In the genomic region with DNA sequence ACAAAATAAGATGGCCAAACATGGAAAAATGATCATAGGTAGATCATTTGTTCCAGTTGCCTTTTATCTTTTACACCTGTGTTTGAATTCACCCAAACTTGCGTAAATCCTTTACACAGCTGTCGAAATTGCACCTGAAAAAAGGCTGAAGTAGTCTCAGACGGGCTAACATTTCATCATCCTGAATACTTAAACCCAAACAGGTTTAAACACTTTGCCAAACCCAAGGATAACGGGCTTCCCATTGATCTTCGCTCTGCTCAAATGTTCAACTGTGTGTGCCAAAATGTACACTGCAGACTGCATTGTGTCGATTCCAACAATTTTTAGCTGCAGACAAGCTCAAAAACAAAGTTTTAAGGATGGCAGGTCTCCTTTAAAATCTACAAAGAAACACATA, we compare ENCODE assay signal across 25 cellular contexts.
A peak's percentile ranks its signal among the peaks of the same experiment; 100 is the strongest.
DNase-seq lines count a peak whose midpoint lies in the region; ATAC-seq, FAIRE-seq and TF ChIP-seq lines count a peak whose summit lies in the region.
"Had no signal": no experiment of that assay in that cellular context is flagged by ENCODE, and none has a peak within 500 bp of the region (broad histone marks: within the 10 kb centered on the region; RNA-seq: fewer than 3 reads in every experiment).

No MANE protein-coding gene starts in this region.

- H3K36me3 ChIP-seq in HepG2 (replicated peaks in 1 of 2; ENCODE audit: control insufficient read depth in 1 of 2, insufficient read depth in 2 of 2, low read length in 2 of 2) (no peaks in the 10 kb centered on the region), right lobe of liver (no peaks in the 10 kb centered on the region), upper lobe of right lung (no peaks in the 10 kb centered on the region)
- H3K36me3 ChIP-seq: BE2C; BLaER1 treated with 17β-estradiol and CSF1 and Interleukin-3, amounts not matched to agents 10 nM and 100 nM had no signal

- DNase-seq in HepG2 (ENCODE audit: low spot score) (peak; percentile 67), right lobe of liver (no peak), WTC11 (ENCODE audit: low spot score) (no peak), upper lobe of right lung (no peak), KG1 (lab: John Stamatoyannopoulos, UW) (no peak), GM12891 (ENCODE audit: insufficient read length, low spot score) (no peak)
- DNase-seq: 8988T; ACHN; AML-193; BE2C; Calu3; CD4-positive, alpha-beta T cell; CD8-positive, alpha-beta memory T cell; DMS79; EL; GDM1; H7; HCEC 1CT had no signal

- H3K27me3 Mint-ChIP-seq in WTC11 (ENCODE audit: low read depth), result no peaks in the 10 kb centered on the region; the same call in 1 of the 2 replicates
- H3K27me3 Mint-ChIP-seq: CD4-positive, alpha-beta T cell; CD8-positive, alpha-beta memory T cell had no signal

- 5% methylated on average over 6 of the region's 6 CpGs for WGBS in HepG2 (ENCODE audit: low lambda C conversion rate)
- 27% methylated on average over 6 of the region's 6 CpGs for WGBS in right lobe of liver (ENCODE audit: insufficient coverage, low coverage, low lambda C conversion rate, missing lambda C conversion rate)

- POLR2A ChIA-PET in HepG2 (lab: Yijun Ruan, JAX), result no interaction called here
- POLR2A ChIA-PET in WTC11 (lab: Charles Lee), result no interaction called here

- no peaks in the 10 kb centered on the region for H3K4me1 Mint-ChIP-seq in WTC11
- H3K4me1 Mint-ChIP-seq: CD14-positive monocyte; CD8-positive, alpha-beta memory T cell had no signal

- H3K9ac ChIP-seq in HepG2 (ENCODE audit: insufficient read depth, low read depth, low read length), result no peak overlapping the region
- H3K9ac ChIP-seq: BLaER1 treated with 17β-estradiol and CSF1 and Interleukin-3, amounts not matched to agents 10 nM and 100 nM had no signal

- TF ChIP-seq POLR2A in HepG2 (IDR thresholded peaks at IDR 0.05; ENCODE audit: insufficient read depth in 1 of 2, low read depth in 2 of 2, low read length in 2 of 2) (no peak), right lobe of liver (IDR thresholded peaks at IDR 0.05) (no peak), GM12891 (IDR thresholded peaks at IDR 0.05; ENCODE audit: low read depth, low read length) (no peak)

- TF ChIP-seq RAD21 in HepG2 (CRISPR knock-in tag; IDR thresholded peaks at IDR 0.05), result no peak

- peaks cover 74% of the 10 kb centered on the region for H3K4me1 ChIP-seq in HepG2 (ENCODE audit: insufficient read depth, low read length)
- no peaks in the 10 kb centered on the region for H3K4me1 ChIP-seq in right lobe of liver
- H3K4me1 ChIP-seq in upper lobe of right lung, result no peaks in the 10 kb centered on the region
- H3K4me1 ChIP-seq: A549, BE2C had no signal

- H3K79me2 ChIP-seq in HepG2 (ENCODE audit: insufficient read depth, low read length), result no peaks in the 10 kb centered on the region

- ATAC-seq in HepG2, result peak; percentile 49
- no peak for ATAC-seq in right lobe of liver
- ATAC-seq in WTC11, result no peak
- ATAC-seq in upper lobe of right lung, result peak; percentile 41
- no peak for ATAC-seq in GM19455 (IDR thresholded peaks at IDR 0.05; ENCODE audit: unreplicated experiment)
- ATAC-seq: A549, GM12878 had no signal

- H3K4me2 ChIP-seq in HepG2 (ENCODE audit: low read depth, low read length), result peak overlapping the region; percentile 54; the same call in 1 of the 2 replicates
- H3K4me2 ChIP-seq: A549 had no signal

- peak overlapping the region; percentile 29 for H2AFZ ChIP-seq in HepG2 (ENCODE audit: low read length)

- TF ChIP-seq EP300 in HepG2 (IDR thresholded peaks at IDR 0.05; ENCODE audit: low read depth in 2 of 2, low read length in 2 of 2) (peak in 1 of 2 experiments; percentile 85; a peak in 2 of 4 replicates), HepG2 (CRISPR knock-in tag; IDR thresholded peaks at IDR 0.05; ENCODE audit: borderline replicate concordance) (peak; percentile 47; the same call in 1 of the 2 replicates)

- TF ChIP-seq CTCF in HepG2 (CRISPR knock-in tag; IDR thresholded peaks at IDR 0.05), result no peak
- TF ChIP-seq CTCF in right lobe of liver (IDR thresholded peaks at IDR 0.05), result no peak
- no peak for TF ChIP-seq CTCF in WTC11 (IDR thresholded peaks at IDR 0.05)
- no peak for TF ChIP-seq CTCF in upper lobe of right lung (IDR thresholded peaks at IDR 0.05)

- H3K4me3 Mint-ChIP-seq in WTC11, result no peak overlapping the region
- H3K4me3 Mint-ChIP-seq: CD14-positive monocyte; CD4-positive, alpha-beta T cell; CD8-positive, alpha-beta memory T cell had no signal

- no peak overlapping the region for H3K27ac Mint-ChIP-seq in WTC11
- H3K27ac Mint-ChIP-seq: CD14-positive monocyte; CD4-positive, alpha-beta T cell had no signal

- H3K9me3 ChIP-seq in HepG2 (ENCODE audit: low read length), result no peaks in the 10 kb centered on the region
- no peaks in the 10 kb centered on the region for H3K9me3 ChIP-seq in right lobe of liver
- H3K9me3 ChIP-seq in upper lobe of right lung, result no peaks in the 10 kb centered on the region
- H3K9me3 ChIP-seq: A549, BE2C had no signal

- no TSS peak for BruUV-seq in HepG2 (replicated peaks; lab: Mats Ljungman, UMichigan)

- CTCF ChIA-PET in HepG2 (lab: Yijun Ruan, JAX; ENCODE audit: low intra/inter-chr PET ratio, low total read pairs) (no interaction called here), WTC11 (lab: Charles Lee) (interaction anchor here (1.2 to 1.3 kb wide), 2 partner anchors 887 to 906 kb away, joined by 3 read pairs; no protein-coding TSS in a partner anchor)

- FAIRE-seq in HepG2 (lab: Jason Lieb, UNC) (peak; percentile 67), GM12891 (lab: Jason Lieb, UNC) (no peak)
- FAIRE-seq: A549, GM12878, GM18507, H1 had no signal

- H3K27me3 ChIP-seq in HepG2 (ENCODE audit: control insufficient read depth in 1 of 2, insufficient read depth in 2 of 2, low read length in 2 of 2) (no peaks in the 10 kb centered on the region), right lobe of liver (no peaks in the 10 kb centered on the region), upper lobe of right lung (no peaks in the 10 kb centered on the region)
- H3K27me3 ChIP-seq: BE2C; BLaER1 treated with 17β-estradiol and CSF1 and Interleukin-3, amounts not matched to agents 10 nM and 100 nM had no signal

- no peaks in the 10 kb centered on the region for H4K20me1 ChIP-seq in HepG2 (ENCODE audit: insufficient read depth, low read length)
- H4K20me1 ChIP-seq: BLaER1 treated with 17β-estradiol and CSF1 and Interleukin-3, amounts not matched to agents 10 nM and 100 nM had no signal

- intact Hi-C loops in HepG2 (cut with micrococcal nuclease; ENCODE audit: unreplicated experiment) (no loop called here), right lobe of liver (cut with DNase I) (no loop called here), upper lobe of right lung (cut with DNase I) (no loop called here)

- no peaks in the 10 kb centered on the region for H3K36me3 Mint-ChIP-seq in WTC11
- H3K36me3 Mint-ChIP-seq: CD14-positive monocyte had no signal

- H3K4me3 ChIP-seq in HepG2 (replicated peaks in 1 of 3; ENCODE audit: insufficient read depth in 1 of 3, low read depth in 2 of 3, low read length in 3 of 3), result no peak overlapping the region; a peak in 1 of 6 replicates
- H3K4me3 ChIP-seq in right lobe of liver, result no peak overlapping the region
- no peak overlapping the region for H3K4me3 ChIP-seq in upper lobe of right lung
- H3K4me3 ChIP-seq: A549; BLaER1 treated with 17β-estradiol and CSF1 and Interleukin-3, amounts not matched to agents 10 nM and 100 nM; GM12878 had no signal

- no peaks in the 10 kb centered on the region for H3K9me3 Mint-ChIP-seq in WTC11

- H3K27ac ChIP-seq in HepG2 (ENCODE audit: extremely low read length, insufficient read depth, low read length) (peak overlapping the region; percentile 51), right lobe of liver (no peak overlapping the region), upper lobe of right lung (no peak overlapping the region)
- H3K27ac ChIP-seq: A549; BLaER1 treated with 17β-estradiol and CSF1 and Interleukin-3, amounts not matched to agents 10 nM and 100 nM had no signal

- in situ Hi-C loops in HepG2 (cut with HindIII; ENCODE audit: extremely low pct_ligation_motif_present, low pct_unique_long_range_greater_than_20kb), result no loop called here

TF ChIP-seq in HepG2, 621 proteins besides CTCF, POLR2A, EP300 and RAD21 (continues in another document):
- no peak for TF ChIP-seq GFI1 (CRISPR knock-in tag; IDR thresholded peaks at IDR 0.05; ENCODE audit: borderline replicate concordance)

TF ChIP-seq in WTC11, 78 proteins besides CTCF, POLR2A, EP300 and RAD21 (continues in another document):
- TF ChIP-seq MXD4 (CRISPR knock-in tag; IDR thresholded peaks at IDR 0.05; ENCODE audit: borderline replicate concordance) (no peak), GABPB1 (CRISPR knock-in tag; IDR thresholded peaks at IDR 0.05) (peak; percentile 87)
- TF ChIP-seq, protein P1, sequence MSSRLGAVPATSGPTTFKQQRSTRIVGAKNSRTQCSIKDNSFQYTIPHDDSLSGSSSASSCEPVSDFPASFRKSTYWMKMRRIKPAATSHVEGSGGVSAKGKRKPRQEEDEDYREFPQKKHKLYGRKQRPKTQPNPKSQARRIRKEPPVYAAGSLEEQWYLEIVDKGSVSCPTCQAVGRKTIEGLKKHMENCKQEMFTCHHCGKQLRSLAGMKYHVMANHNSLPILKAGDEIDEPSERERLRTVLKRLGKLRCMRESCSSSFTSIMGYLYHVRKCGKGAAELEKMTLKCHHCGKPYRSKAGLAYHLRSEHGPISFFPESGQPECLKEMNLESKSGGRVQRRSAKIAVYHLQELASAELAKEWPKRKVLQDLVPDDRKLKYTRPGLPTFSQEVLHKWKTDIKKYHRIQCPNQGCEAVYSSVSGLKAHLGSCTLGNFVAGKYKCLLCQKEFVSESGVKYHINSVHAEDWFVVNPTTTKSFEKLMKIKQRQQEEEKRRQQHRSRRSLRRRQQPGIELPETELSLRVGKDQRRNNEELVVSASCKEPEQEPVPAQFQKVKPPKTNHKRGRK (CRISPR knock-in tag; IDR thresholded peaks at IDR 0.05; ENCODE audit: borderline replicate concordance), result no peak

TF ChIP-seq in GM12891, 5 proteins besides CTCF, POLR2A, EP300 and RAD21:
- TF ChIP-seq POLR2AphosphoS5 (IDR thresholded peaks at IDR 0.05; ENCODE audit: low read depth, low read length), result no peak
- no peak for TF ChIP-seq SPI1 (IDR thresholded peaks at IDR 0.05; ENCODE audit: low read depth, low read length)

Comparison
In these comparisons a context has a peak if more than half of its experiments do, and no peak if none do; other contexts are left out.
1. ATAC-seq: peak in HepG2 (single experiment) and upper lobe of right lung (single experiment); none in right lobe of liver (0 of 4), WTC11 (single experiment) and GM19455 (single experiment).